In the genomic region with DNA sequence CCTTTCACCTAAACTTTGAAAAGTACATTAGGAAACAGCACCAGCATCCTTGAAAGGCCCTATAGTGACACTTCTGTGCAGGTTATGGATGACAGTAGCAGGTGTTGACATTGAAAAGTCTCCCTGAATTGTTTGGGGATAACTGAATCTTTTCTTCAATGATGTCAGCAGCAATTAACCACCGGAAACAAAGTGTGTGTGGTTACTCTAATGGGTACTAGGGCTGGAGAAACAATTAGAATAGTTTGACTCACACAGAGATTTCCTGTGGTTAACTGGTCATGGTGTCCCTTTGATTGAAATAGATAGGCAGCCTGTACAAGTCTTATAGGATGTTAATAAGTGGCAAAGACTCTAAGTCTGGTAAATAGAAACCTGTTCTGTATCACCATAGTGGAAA, we compare ENCODE assay signal across 1 cellular context.
TF ChIP-seq lines count a peak whose summit lies in the region.

No MANE protein-coding gene starts in this region.

TF ChIP-seq in GM12878, 131 proteins besides CTCF, POLR2A, EP300 and RAD21 (continued from another document and continues in another):
- TF ChIP-seq CHD2 (IDR thresholded peaks at IDR 0.05; ENCODE audit: borderline replicate concordance, low read depth, low read length) (peak; percentile 59; the same call in 1 of the 2 replicates), MYB (IDR thresholded peaks at IDR 0.05; ENCODE audit: borderline replicate concordance, low read depth, low read length) (peak; percentile 70; the same call in 1 of the 2 replicates), TBL1XR1 (IDR thresholded peaks at IDR 0.05; ENCODE audit: low read depth, low read length) (peak; percentile 71; the same call in 1 of the 2 replicates), MLLT1 (IDR thresholded peaks at IDR 0.05) (peak; percentile 95), IRF4 (IDR thresholded peaks at IDR 0.05; ENCODE audit: low read depth, low read length) (peak; percentile 69; the same call in 1 of the 2 replicates), WRNIP1 (IDR thresholded peaks at IDR 0.05; ENCODE audit: borderline replicate concordance, low read depth, low read length) (no peak), RBBP5 (conservative IDR thresholded peaks at IDR 0.05) (no peak), SMAD1 (IDR thresholded peaks at IDR 0.05; ENCODE audit: low read depth, partially characterized antibody) (peak; percentile 67), SP1 (IDR thresholded peaks at IDR 0.05; ENCODE audit: low read depth, low read length) (no peak), TCF7 (IDR thresholded peaks at IDR 0.05; ENCODE audit: borderline replicate concordance) (no peak), MXI1 (IDR thresholded peaks at IDR 0.05; ENCODE audit: low read depth, low read length) (no peak), CREB1 (IDR thresholded peaks at IDR 0.05; ENCODE audit: low read depth) (no peak), EGR1 (IDR thresholded peaks at IDR 0.05; ENCODE audit: borderline replicate concordance in 1 of 2, low read depth in 2 of 2, low read length in 2 of 2) (no peak), SMARCA5 (IDR thresholded peaks at IDR 0.05) (no peak), HDAC6 (IDR thresholded peaks at IDR 0.05; ENCODE audit: unreplicated experiment) (no peak), RELA (IDR thresholded peaks at IDR 0.05; ENCODE audit: borderline replicate concordance, partially characterized antibody) (no peak), SUZ12 (IDR thresholded peaks at IDR 0.05; ENCODE audit: unreplicated experiment) (no peak), ZSCAN29 (IDR thresholded peaks at IDR 0.05) (0 out of 2 replicates have a peak, but pooled peaks have one; percentile 9), RFX5 (IDR thresholded peaks at IDR 0.05; ENCODE audit: low read depth, low read length) (no peak), REST (IDR thresholded peaks at IDR 0.05; ENCODE audit: low read depth, low read length) (no peak), TAF1 (IDR thresholded peaks at IDR 0.05; ENCODE audit: borderline replicate concordance, low read depth, low read length) (no peak), TCF12 (IDR thresholded peaks at IDR 0.05; ENCODE audit: low read depth, low read length) (peak; percentile 52; the same call in 1 of the 2 replicates), POLR2AphosphoS5 (IDR thresholded peaks at IDR 0.05; ENCODE audit: low read length) (no peak), GABPA (IDR thresholded peaks at IDR 0.05; ENCODE audit: low read depth) (no peak), SKIL (IDR thresholded peaks at IDR 0.05; ENCODE audit: low read depth, poor library complexity, severe bottlenecking) (peak; percentile 93), CHD1 (IDR thresholded peaks at IDR 0.05; ENCODE audit: low read depth, low read length) (no peak), FOS (IDR thresholded peaks at IDR 0.05; ENCODE audit: borderline replicate concordance, extremely low read depth, insufficient read length) (no peak), SPI1 (IDR thresholded peaks at IDR 0.05; ENCODE audit: borderline replicate concordance, insufficient read depth, low read depth, low read length) (no peak), ETV6 (conservative IDR thresholded peaks at IDR 0.05 in 1 of 2, IDR thresholded peaks at IDR 0.05 in 1 of 2; ENCODE audit: borderline replicate concordance in 1 of 2, low read depth in 1 of 2) (no peak), EED (IDR thresholded peaks at IDR 0.05; ENCODE audit: low read depth) (0 out of 2 replicates have a peak, but pooled peaks have one; percentile 13), SREBF2 (IDR thresholded peaks at IDR 0.05; ENCODE audit: low read length) (no peak), HDGF (IDR thresholded peaks at IDR 0.05) (no peak), YY1 (IDR thresholded peaks at IDR 0.05; ENCODE audit: low read depth, low read length) (no peak), SMAD5 (IDR thresholded peaks at IDR 0.05; ENCODE audit: low read depth) (no peak), IRF5 (IDR thresholded peaks at IDR 0.05; ENCODE audit: borderline replicate concordance) (no peak; the same call in 1 of the 2 replicates)
- TF ChIP-seq, protein P1, sequence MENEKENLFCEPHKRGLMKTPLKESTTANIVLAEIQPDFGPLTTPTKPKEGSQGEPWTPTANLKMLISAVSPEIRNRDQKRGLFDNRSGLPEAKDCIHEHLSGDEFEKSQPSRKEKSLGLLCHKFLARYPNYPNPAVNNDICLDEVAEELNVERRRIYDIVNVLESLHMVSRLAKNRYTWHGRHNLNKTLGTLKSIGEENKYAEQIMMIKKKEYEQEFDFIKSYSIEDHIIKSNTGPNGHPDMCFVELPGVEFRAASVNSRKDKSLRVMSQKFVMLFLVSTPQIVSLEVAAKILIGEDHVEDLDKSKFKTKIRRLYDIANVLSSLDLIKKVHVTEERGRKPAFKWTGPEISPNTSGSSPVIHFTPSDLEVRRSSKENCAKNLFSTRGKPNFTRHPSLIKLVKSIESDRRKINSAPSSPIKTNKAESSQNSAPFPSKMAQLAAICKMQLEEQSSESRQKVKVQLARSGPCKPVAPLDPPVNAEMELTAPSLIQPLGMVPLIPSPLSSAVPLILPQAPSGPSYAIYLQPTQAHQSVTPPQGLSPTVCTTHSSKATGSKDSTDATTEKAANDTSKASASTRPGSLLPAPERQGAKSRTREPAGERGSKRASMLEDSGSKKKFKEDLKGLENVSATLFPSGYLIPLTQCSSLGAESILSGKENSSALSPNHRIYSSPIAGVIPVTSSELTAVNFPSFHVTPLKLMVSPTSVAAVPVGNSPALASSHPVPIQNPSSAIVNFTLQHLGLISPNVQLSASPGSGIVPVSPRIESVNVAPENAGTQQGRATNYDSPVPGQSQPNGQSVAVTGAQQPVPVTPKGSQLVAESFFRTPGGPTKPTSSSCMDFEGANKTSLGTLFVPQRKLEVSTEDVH (IDR thresholded peaks at IDR 0.05; ENCODE audit: low read depth, partially characterized antibody): no peak
- TF ChIP-seq, protein P2, sequence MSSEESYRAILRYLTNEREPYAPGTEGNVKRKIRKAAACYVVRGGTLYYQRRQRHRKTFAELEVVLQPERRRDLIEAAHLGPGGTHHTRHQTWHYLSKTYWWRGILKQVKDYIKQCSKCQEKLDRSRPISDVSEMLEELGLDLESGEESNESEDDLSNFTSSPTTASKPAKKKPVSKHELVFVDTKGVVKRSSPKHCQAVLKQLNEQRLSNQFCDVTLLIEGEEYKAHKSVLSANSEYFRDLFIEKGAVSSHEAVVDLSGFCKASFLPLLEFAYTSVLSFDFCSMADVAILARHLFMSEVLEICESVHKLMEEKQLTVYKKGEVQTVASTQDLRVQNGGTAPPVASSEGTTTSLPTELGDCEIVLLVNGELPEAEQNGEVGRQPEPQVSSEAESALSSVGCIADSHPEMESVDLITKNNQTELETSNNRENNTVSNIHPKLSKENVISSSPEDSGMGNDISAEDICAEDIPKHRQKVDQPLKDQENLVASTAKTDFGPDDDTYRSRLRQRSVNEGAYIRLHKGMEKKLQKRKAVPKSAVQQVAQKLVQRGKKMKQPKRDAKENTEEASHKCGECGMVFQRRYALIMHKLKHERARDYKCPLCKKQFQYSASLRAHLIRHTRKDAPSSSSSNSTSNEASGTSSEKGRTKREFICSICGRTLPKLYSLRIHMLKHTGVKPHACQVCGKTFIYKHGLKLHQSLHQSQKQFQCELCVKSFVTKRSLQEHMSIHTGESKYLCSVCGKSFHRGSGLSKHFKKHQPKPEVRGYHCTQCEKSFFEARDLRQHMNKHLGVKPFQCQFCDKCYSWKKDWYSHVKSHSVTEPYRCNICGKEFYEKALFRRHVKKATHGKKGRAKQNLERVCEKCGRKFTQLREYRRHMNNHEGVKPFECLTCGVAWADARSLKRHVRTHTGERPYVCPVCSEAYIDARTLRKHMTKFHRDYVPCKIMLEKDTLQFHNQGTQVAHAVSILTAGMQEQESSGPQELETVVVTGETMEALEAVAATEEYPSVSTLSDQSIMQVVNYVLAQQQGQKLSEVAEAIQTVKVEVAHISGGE (CRISPR knock-in tag; IDR thresholded peaks at IDR 0.05): no peak
- TF ChIP-seq, protein P3, sequence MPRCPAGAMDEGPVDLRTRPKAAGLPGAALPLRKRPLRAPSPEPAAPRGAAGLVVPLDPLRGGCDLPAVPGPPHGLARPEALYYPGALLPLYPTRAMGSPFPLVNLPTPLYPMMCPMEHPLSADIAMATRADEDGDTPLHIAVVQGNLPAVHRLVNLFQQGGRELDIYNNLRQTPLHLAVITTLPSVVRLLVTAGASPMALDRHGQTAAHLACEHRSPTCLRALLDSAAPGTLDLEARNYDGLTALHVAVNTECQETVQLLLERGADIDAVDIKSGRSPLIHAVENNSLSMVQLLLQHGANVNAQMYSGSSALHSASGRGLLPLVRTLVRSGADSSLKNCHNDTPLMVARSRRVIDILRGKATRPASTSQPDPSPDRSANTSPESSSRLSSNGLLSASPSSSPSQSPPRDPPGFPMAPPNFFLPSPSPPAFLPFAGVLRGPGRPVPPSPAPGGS (IDR thresholded peaks at IDR 0.05; ENCODE audit: borderline replicate concordance, insufficient read depth, low read depth, low read length, poor library complexity, severe bottlenecking): no peak
- TF ChIP-seq, protein P4, sequence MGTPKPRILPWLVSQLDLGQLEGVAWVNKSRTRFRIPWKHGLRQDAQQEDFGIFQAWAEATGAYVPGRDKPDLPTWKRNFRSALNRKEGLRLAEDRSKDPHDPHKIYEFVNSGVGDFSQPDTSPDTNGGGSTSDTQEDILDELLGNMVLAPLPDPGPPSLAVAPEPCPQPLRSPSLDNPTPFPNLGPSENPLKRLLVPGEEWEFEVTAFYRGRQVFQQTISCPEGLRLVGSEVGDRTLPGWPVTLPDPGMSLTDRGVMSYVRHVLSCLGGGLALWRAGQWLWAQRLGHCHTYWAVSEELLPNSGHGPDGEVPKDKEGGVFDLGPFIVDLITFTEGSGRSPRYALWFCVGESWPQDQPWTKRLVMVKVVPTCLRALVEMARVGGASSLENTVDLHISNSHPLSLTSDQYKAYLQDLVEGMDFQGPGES (IDR thresholded peaks at IDR 0.05): no peak
- TF ChIP-seq, protein P5, sequence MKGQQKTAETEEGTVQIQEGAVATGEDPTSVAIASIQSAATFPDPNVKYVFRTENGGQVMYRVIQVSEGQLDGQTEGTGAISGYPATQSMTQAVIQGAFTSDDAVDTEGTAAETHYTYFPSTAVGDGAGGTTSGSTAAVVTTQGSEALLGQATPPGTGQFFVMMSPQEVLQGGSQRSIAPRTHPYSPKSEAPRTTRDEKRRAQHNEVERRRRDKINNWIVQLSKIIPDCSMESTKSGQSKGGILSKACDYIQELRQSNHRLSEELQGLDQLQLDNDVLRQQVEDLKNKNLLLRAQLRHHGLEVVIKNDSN (IDR thresholded peaks at IDR 0.05; ENCODE audit: borderline replicate concordance, extremely low read length, insufficient read depth, low read depth, low read length): no peak
- TF ChIP-seq, protein P6, sequence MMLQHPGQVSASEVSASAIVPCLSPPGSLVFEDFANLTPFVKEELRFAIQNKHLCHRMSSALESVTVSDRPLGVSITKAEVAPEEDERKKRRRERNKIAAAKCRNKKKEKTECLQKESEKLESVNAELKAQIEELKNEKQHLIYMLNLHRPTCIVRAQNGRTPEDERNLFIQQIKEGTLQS (IDR thresholded peaks at IDR 0.05; ENCODE audit: borderline replicate concordance, extremely low read depth, low read depth, low read length): no peak
